Comparison of ENCODE assay signal across 16 cellular contexts in the genomic region with DNA sequence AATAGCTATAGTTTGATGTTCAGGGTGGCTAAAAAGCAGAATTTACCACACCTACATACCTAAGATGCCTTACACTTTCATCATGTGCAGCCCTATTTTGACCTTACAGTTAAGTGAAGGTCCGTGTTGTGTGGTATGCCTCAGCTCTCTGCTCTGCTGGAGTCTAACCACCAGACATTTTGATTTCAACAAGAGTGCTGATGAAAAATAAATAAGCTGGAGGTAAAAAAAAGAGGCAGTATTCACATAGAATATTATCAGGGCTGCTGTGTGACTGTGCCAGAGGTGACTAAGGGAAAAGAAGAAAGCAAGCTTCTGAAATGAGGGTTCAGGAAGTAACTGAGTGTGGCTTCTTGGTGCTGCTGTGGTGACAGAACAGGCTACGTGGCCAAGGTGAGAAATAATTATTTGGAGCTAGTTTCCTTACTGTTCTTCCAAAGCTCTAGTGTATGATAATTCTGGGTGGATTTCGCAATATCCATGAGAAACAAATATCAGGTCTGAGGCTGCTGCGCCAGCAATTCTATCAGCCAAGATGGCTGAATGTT.
DNase-seq lines count a peak whose midpoint lies in the region; ATAC-seq and TF ChIP-seq lines count a peak whose summit lies in the region.
"Had no signal": no experiment of that assay in that cellular context is flagged by ENCODE, and none has a peak within 500 bp of the region (broad histone marks: within the 10 kb centered on the region; RNA-seq: fewer than 3 reads in every experiment).

No MANE protein-coding gene starts in this region.

- no peaks in the 10 kb centered on the region for H3K9me3 ChIP-seq in neural progenitor cell (ENCODE audit: low read depth)
- H3K9me3 ChIP-seq: right lobe of liver, uterus had no signal

- H3K27ac Mint-ChIP-seq in nephron = peak overlapping the region; percentile 7 to 37 (median 30)
- no peak overlapping the region for H3K27ac Mint-ChIP-seq in neural progenitor cell
- no peak overlapping the region for H3K27ac Mint-ChIP-seq in stimulated activated memory B cell treated with anti-CD40 and anti-IgM and Interleukin-4, amounts not matched to agents 10 μg/mL and 1 μg/mL and 100 μg/mL, for 72 hours
- H3K27ac Mint-ChIP-seq: dendritic cell treated with granulocyte-macrophage colony-stimulating factor and Interleukin-4, amounts not matched to agents 40 ng/mL and 50 ng/mL, for 4 days; H9; memory B cell had no signal

- no peak overlapping the region for H3K4me3 Mint-ChIP-seq in nephron
- no peak overlapping the region for H3K4me3 Mint-ChIP-seq in neural progenitor cell
- no peak overlapping the region for H3K4me3 Mint-ChIP-seq in stimulated activated memory B cell treated with anti-CD40 and anti-IgM and Interleukin-4, amounts not matched to agents 10 μg/mL and 1 μg/mL and 100 μg/mL, for 72 hours
- H3K4me3 Mint-ChIP-seq: dendritic cell treated with granulocyte-macrophage colony-stimulating factor and Interleukin-4, amounts not matched to agents 40 ng/mL and 50 ng/mL, for 4 days; H9; memory B cell had no signal

- in situ Hi-C loops in Caki2 (cut with HindIII; ENCODE audit: low pct_unique_long_range_greater_than_20kb, low sequenced_read_pairs) = no loop called here

- H2AFZ ChIP-seq in neural progenitor cell (replicated peaks) = no peak overlapping the region

- H3K27me3 ChIP-seq in neural progenitor cell = no peaks in the 10 kb centered on the region
- H3K27me3 ChIP-seq: right lobe of liver, uterus had no signal

- H3K4me3 ChIP-seq in epithelial cell of proximal tubule (ENCODE audit: low read depth, low read length) (no peak overlapping the region), neural progenitor cell (no peak overlapping the region)
- H3K4me3 ChIP-seq: right lobe of liver, uterus had no signal

- H4K20me1 ChIP-seq in neural progenitor cell (ENCODE audit: low read depth) = no peaks in the 10 kb centered on the region

- no peaks in the 10 kb centered on the region for H3K36me3 ChIP-seq in neural progenitor cell
- H3K36me3 ChIP-seq: right lobe of liver, uterus had no signal

- H3K9me3 Mint-ChIP-seq in nephron (no peaks in the 10 kb centered on the region), neural progenitor cell (no peaks in the 10 kb centered on the region)
- no peaks in the 10 kb centered on the region for H3K9me3 Mint-ChIP-seq in stimulated activated memory B cell treated with anti-CD40 and anti-IgM and Interleukin-4, amounts not matched to agents 10 μg/mL and 1 μg/mL and 100 μg/mL, for 72 hours
- H3K9me3 Mint-ChIP-seq: dendritic cell treated with granulocyte-macrophage colony-stimulating factor and Interleukin-4, amounts not matched to agents 40 ng/mL and 50 ng/mL, for 4 days; H9; memory B cell had no signal

- H3K27me3 Mint-ChIP-seq in nephron (ENCODE audit: low read depth) (no peaks in the 10 kb centered on the region), neural progenitor cell (ENCODE audit: insufficient read depth, low read depth) (no peaks in the 10 kb centered on the region)
- peaks cover 11% of the 10 kb centered on the region for H3K27me3 Mint-ChIP-seq in stimulated activated memory B cell treated with anti-CD40 and anti-IgM and Interleukin-4, amounts not matched to agents 10 μg/mL and 1 μg/mL and 100 μg/mL, for 72 hours

- H3K4me1 Mint-ChIP-seq in nephron (peaks cover 18% of the 10 kb centered on the region), neural progenitor cell (peaks cover 12% of the 10 kb centered on the region)
- peaks cover 7% of the 10 kb centered on the region for H3K4me1 Mint-ChIP-seq in stimulated activated memory B cell treated with anti-CD40 and anti-IgM and Interleukin-4, amounts not matched to agents 10 μg/mL and 1 μg/mL and 100 μg/mL, for 72 hours

- H3K79me2 ChIP-seq in neural progenitor cell (ENCODE audit: low read depth) = no peaks in the 10 kb centered on the region

- H3K4me2 ChIP-seq in neural progenitor cell = no peak overlapping the region

- DNase-seq in Caki2 (ENCODE audit: low read depth) = peak; percentile 87
- DNase-seq in OCI-M1 (lab: John Stamatoyannopoulos, UW) = peak; percentile 31
- DNase-seq in epithelial cell of proximal tubule (ENCODE audit: low read depth) = peak; percentile 59
- no peak for DNase-seq in activated gamma-delta T cell treated with Interleukin-2 at 50 U/mL for 16 hours
- no peak for DNase-seq in neural progenitor cell (ENCODE audit: low spot score)
- DNase-seq: activated CD4-positive, alpha-beta T cell treated with anti-CD3 and anti-CD28 coated beads for 48 hours; H9; NCI-H524; right lobe of liver; uterus had no signal

- ATAC-seq in GM18867 (IDR thresholded peaks at IDR 0.05; ENCODE audit: unreplicated experiment) = no peak
- ATAC-seq in stimulated activated memory B cell treated with anti-CD40 and anti-IgM and Interleukin-4, amounts not matched to agents 10 μg/mL and 1 μg/mL and 100 μg/mL, for 72 hours = no peak
- ATAC-seq: SK-N-SH treated with all-trans-retinoic acid at 6 μM for 48 hours had no signal

- H3F3A ChIP-seq in neural progenitor cell (ENCODE audit: low read depth) = no peaks in the 10 kb centered on the region

- TF ChIP-seq CTCF in epithelial cell of proximal tubule (conservative IDR thresholded peaks at IDR 0.05; ENCODE audit: low read depth, low read length) = no peak
- TF ChIP-seq CTCF in nephron (IDR thresholded peaks at IDR 0.05; ENCODE audit: unreplicated experiment in 3 of 3) = no peak
- no peak for TF ChIP-seq CTCF in neural progenitor cell (IDR thresholded peaks at IDR 0.05)

- no peaks in the 10 kb centered on the region for H3K36me3 Mint-ChIP-seq in nephron (ENCODE audit: low read depth)
- no peaks in the 10 kb centered on the region for H3K36me3 Mint-ChIP-seq in neural progenitor cell
- no peaks in the 10 kb centered on the region for H3K36me3 Mint-ChIP-seq in stimulated activated memory B cell treated with anti-CD40 and anti-IgM and Interleukin-4, amounts not matched to agents 10 μg/mL and 1 μg/mL and 100 μg/mL, for 72 hours

- no peak overlapping the region for H3K9ac ChIP-seq in neural progenitor cell

- no peak overlapping the region for H3K27ac ChIP-seq in neural progenitor cell
- H3K27ac ChIP-seq: right lobe of liver, uterus had no signal

- H3K4me1 ChIP-seq in neural progenitor cell = peaks cover 10% of the 10 kb centered on the region
- H3K4me1 ChIP-seq: right lobe of liver, uterus had no signal

Comparison
In these comparisons a context has a peak if more than half of its experiments do, and no peak if none do; other contexts are left out.
1. DNase-seq: peak in Caki2 (single experiment), OCI-M1 (single experiment) and epithelial cell of proximal tubule (single experiment); none in activated gamma-delta T cell treated with Interleukin-2 at 50 U/mL for 16 hours (single experiment) and neural progenitor cell (single experiment).
2. H3K27ac Mint-ChIP-seq: peak in nephron (3 of 3); none in neural progenitor cell (single experiment) and stimulated activated memory B cell treated with anti-CD40 and anti-IgM and Interleukin-4, amounts not matched to agents 10 μg/mL and 1 μg/mL and 100 μg/mL, for 72 hours (single experiment).